In the genomic region with DNA sequence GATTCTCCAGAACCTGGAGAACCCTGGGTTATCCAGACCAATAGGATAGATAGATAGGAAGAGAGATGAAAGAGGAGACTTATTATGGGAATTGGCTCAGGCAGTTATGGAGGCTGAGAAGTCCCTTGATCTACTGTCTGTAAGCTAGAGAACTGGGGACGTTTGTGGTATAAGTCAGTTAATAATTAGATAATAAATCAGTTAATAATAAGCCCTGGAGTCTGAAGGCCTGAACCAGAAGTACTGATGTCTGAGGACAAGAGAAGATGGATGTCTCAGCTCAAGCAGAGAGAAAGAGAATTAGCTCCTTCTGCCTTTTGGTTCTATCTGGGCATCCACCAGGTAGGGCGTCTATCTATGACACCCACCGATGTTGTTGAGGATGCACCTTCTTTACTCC, we compare ENCODE assay signal across 6 cellular contexts.
"Had no signal": no experiment of that assay in that cellular context is flagged by ENCODE, and none has a peak within 500 bp of the region (broad histone marks: within the 10 kb centered on the region; RNA-seq: fewer than 3 reads in every experiment).

No MANE protein-coding gene starts in this region.

- ATAC-seq: HepG2, K562 had no signal

- H3K27ac ChIP-seq: HL-60 had no signal

- H3K4me3 ChIP-seq: K562 had no signal

- DNase-seq: IMR-90, KBM-7, KG1 had no signal
